ENCODE assay signal across 11 cellular contexts in genomic region chrX:143664302-143664701, GRCh38. TPM values are rescaled to one million over a fixed set of nuclear protein-coding genes. Genes with fewer than 3 reads are reported as not detected.
A peak's percentile ranks its signal among the peaks of the same experiment; 100 is the strongest.
DNase-seq lines count a peak whose midpoint lies in the region; ATAC-seq and TF ChIP-seq lines count a peak whose summit lies in the region.
"Had no signal": no experiment of that assay in that cellular context is flagged by ENCODE, and none has a peak within 500 bp of the region (broad histone marks: within the 10 kb centered on the region; RNA-seq: fewer than 3 reads in every experiment).

No MANE protein-coding gene starts in this region.

- H3K4me1 ChIP-seq in left ventricle myocardium inferior = no peaks in the 10 kb centered on the region
- peaks cover 3% of the 10 kb centered on the region; the same call in 1 of the 2 replicates for H3K4me1 ChIP-seq in OCI-LY3 (ENCODE audit: low read length)
- no peaks in the 10 kb centered on the region for H3K4me1 ChIP-seq in vagina

- TF ChIP-seq CTCF in left ventricle myocardium inferior (IDR thresholded peaks at IDR 0.05; ENCODE audit: borderline replicate concordance) (peak; percentile 50), OCI-LY3 (IDR thresholded peaks at IDR 0.05; ENCODE audit: low read depth, low read length) (peak; percentile 64), fibroblast of pulmonary artery (IDR thresholded peaks at IDR 0.05; ENCODE audit: low read length, missing control alignments) (peak; percentile 49), vagina (IDR thresholded peaks at IDR 0.05) (peak in 1 of 3 experiments; percentile 16)

- H4K20me1 ChIP-seq in OCI-LY3 (ENCODE audit: insufficient read depth, low read length) = no peaks in the 10 kb centered on the region

- no peaks in the 10 kb centered on the region for H3K36me3 ChIP-seq in left ventricle myocardium inferior
- no peaks in the 10 kb centered on the region for H3K36me3 ChIP-seq in OCI-LY3 (replicated peaks; ENCODE audit: low read depth, low read length)
- H3K36me3 ChIP-seq in vagina = no peaks in the 10 kb centered on the region
- H3K36me3 ChIP-seq: neutrophil had no signal

- TF ChIP-seq POLR2A in vagina (IDR thresholded peaks at IDR 0.05) = no peak

- H2AFZ ChIP-seq in OCI-LY3 (ENCODE audit: low read depth, low read length) = peak overlapping the region; percentile 77

- no peaks in the 10 kb centered on the region for H3K79me2 ChIP-seq in OCI-LY3 (ENCODE audit: low read length)

- H3K4me3 ChIP-seq in left ventricle myocardium inferior (no peak overlapping the region), OCI-LY3 (ENCODE audit: low read length) (no peak overlapping the region), fibroblast of pulmonary artery (replicated peaks; ENCODE audit: low read depth, low read length) (no peak overlapping the region), vagina (no peak overlapping the region)

- H3K4me2 ChIP-seq in OCI-LY3 (ENCODE audit: low read length) = peak overlapping the region; percentile 42

- H3K27ac ChIP-seq in left ventricle myocardium inferior (replicated peaks) (no peak overlapping the region), OCI-LY3 (ENCODE audit: low read length) (no peak overlapping the region), vagina (no peak overlapping the region)
- H3K27ac ChIP-seq: neutrophil had no signal

- H3K9ac ChIP-seq in OCI-LY3 (ENCODE audit: low read length) = no peak overlapping the region

- H3K27me3 ChIP-seq in left ventricle myocardium inferior (ENCODE audit: low read depth) (no peaks in the 10 kb centered on the region), OCI-LY3 (ENCODE audit: low read depth, low read length) (no peaks in the 10 kb centered on the region), vagina (no peaks in the 10 kb centered on the region)
- H3K27me3 ChIP-seq: neutrophil had no signal

- no peak for ATAC-seq in Right ventricle myocardium superior (ENCODE audit: poor library complexity)
- no peak for ATAC-seq in HG03520 (IDR thresholded peaks at IDR 0.05; ENCODE audit: unreplicated experiment)

- no peak for DNase-seq in left ventricle myocardium inferior
- DNase-seq in Right ventricle myocardium superior = no peak
- peak; percentile 22 for DNase-seq in fibroblast of pulmonary artery (ENCODE audit: low read depth)
- no peak for DNase-seq in activated naive CD4-positive, alpha-beta T cell treated with Interleukin-2 at 50 U/mL for 16 hours
- DNase-seq in vagina (ENCODE audit: extremely low spot score in 2 of 2) = no peak
- DNase-seq in middle frontal gyrus (ENCODE audit: extremely low spot score, low spot score) = no peak
- DNase-seq: activated naive CD8-positive, alpha-beta T cell treated with anti-CD3 and anti-CD28 coated beads for 36 hours; GDM1 had no signal

- intact Hi-C loops in left ventricle myocardium inferior (cut with micrococcal nuclease) (no loop called here), Right ventricle myocardium superior (cut with DNase I) (no loop called here), vagina (cut with DNase I) (no loop called here)

- H3K9me3 ChIP-seq in left ventricle myocardium inferior (replicated peaks) (no peaks in the 10 kb centered on the region), OCI-LY3 (ENCODE audit: insufficient read depth, low read length) (no peaks in the 10 kb centered on the region), vagina (no peaks in the 10 kb centered on the region)
- H3K9me3 ChIP-seq: neutrophil had no signal

RNA-seq across cellular contexts. Expression of gene SLITRK4, which starts 28.4 kb away (rescaled TPM):
- 0.30 TPM for total RNA-seq in left ventricle myocardium inferior
- total RNA-seq in Right ventricle myocardium superior = 0.38 TPM
- total RNA-seq in vagina = 3.2 TPM
- total RNA-seq: activated naive CD8-positive, alpha-beta T cell treated with anti-CD3 and anti-CD28 coated beads for 36 hours had no signal

RNA-seq across cellular contexts. Expression of gene SPANXN2, which starts 56.2 kb away (rescaled TPM):
- not detected for total RNA-seq in left ventricle myocardium inferior
- total RNA-seq in Right ventricle myocardium superior = not detected
- total RNA-seq in vagina = not detected
- total RNA-seq: activated naive CD8-positive, alpha-beta T cell treated with anti-CD3 and anti-CD28 coated beads for 36 hours had no signal
